Comparison of ENCODE assay signal across 27 cellular contexts in the genomic region with DNA sequence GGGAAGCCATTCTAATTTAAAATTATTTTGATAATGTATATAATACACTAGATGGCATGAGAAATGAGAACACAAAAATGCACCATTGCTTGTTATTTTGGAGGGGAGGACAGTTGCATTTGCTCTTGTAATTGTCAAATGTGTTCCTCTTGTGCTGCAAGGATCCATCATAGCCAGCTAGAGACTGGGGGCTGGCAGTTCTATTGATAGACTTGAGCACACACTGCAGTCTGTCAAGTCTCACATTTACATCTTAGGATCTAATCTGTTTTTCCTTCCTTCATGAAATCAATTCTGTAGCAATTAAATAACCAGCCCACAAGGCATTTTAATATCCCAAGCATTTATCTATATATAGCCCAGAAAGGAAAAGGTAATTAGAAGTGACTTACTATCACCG.
"Had no signal": no experiment of that assay in that cellular context is flagged by ENCODE, and none has a peak within 500 bp of the region (broad histone marks: within the 10 kb centered on the region; RNA-seq: fewer than 3 reads in every experiment).

No MANE protein-coding gene starts in this region.

- H3K27ac ChIP-seq: brain microvascular endothelial cell, coronary artery, gastroesophageal sphincter, ovary, skin epidermis, testis, transverse colon, WERI-Rb-1 had no signal

- H3K36me3 Mint-ChIP-seq: activated CD4-positive, alpha-beta memory T cell treated with anti-CD3 and anti-CD28 coated beads for 36 hours; immature natural killer cell; mesothelial cell of epicardium; naive B cell had no signal

- H3K27me3 ChIP-seq: brain microvascular endothelial cell, gastroesophageal sphincter, ovary, testis, transverse colon had no signal

- H3K9me3 ChIP-seq: gastroesophageal sphincter, ovary, testis, transverse colon had no signal

- H3K27me3 Mint-ChIP-seq: activated CD4-positive, alpha-beta memory T cell treated with anti-CD3 and anti-CD28 coated beads for 36 hours; activated CD4-positive, alpha-beta T cell treated with anti-CD3 and anti-CD28 coated beads, Interleukin-2, amount 10 ng/mL, durations not matched to agents 24 days and 14 days; progenitor cell of endocrine pancreas had no signal

- H3K4me1 Mint-ChIP-seq: mesothelial cell of epicardium, nephron progenitor cell had no signal

- H3K4me3 Mint-ChIP-seq: activated CD4-positive, alpha-beta memory T cell treated with anti-CD3 and anti-CD28 coated beads for 36 hours; activated CD4-positive, alpha-beta T cell treated with anti-CD3 and anti-CD28 coated beads, Interleukin-2, amount 10 ng/mL, durations not matched to agents 24 days and 14 days; effector memory CD8-positive, alpha-beta T cell; immature natural killer cell; mesothelial cell of epicardium; naive B cell; nephron progenitor cell had no signal

- H3K4me3 ChIP-seq: coronary artery, gastroesophageal sphincter, ovary, skin epidermis, testis, transverse colon had no signal

- H3K4me1 ChIP-seq: gastroesophageal sphincter, testis had no signal

- ATAC-seq: activated CD4-positive, CD25-positive, alpha-beta regulatory T cell treated with anti-CD3 and anti-CD28 coated beads, Interleukin-2, amount 50 U/mL, for 24 hours; effector memory CD8-positive, alpha-beta T cell; gastroesophageal sphincter; sciatic nerve; stimulated activated naive CD8-positive, alpha-beta T cell treated with anti-CD3 and anti-CD28 coated beads, Interleukin-15, Interleukin-2, amounts not matched to agents 100 U/mL and 50 U/mL, for 24 hours had no signal

- DNase-seq: activated CD4-positive, alpha-beta memory T cell treated with anti-CD3 and anti-CD28 coated beads for 36 hours; activated CD4-positive, alpha-beta T cell treated with anti-CD3 and anti-CD28 coated beads, Interleukin-2, amount 10 ng/mL, durations not matched to agents 24 days and 14 days; activated CD8-positive, alpha-beta memory T cell treated with anti-CD3 and anti-CD28 coated beads, Interleukin-2, amount 50 U/mL, for 4 hours; activated gamma-delta T cell; activated naive CD4-positive, alpha-beta T cell treated with anti-CD3 and anti-CD28 coated beads, Interleukin-2, amount 50 U/mL, for 16 hours; activated T-cell treated with anti-CD3 and anti-CD28 coated beads, Interleukin-2, amount 50 U/mL, for 1 hour; amniotic stem cell; brain microvascular endothelial cell; effector memory CD8-positive, alpha-beta T cell; hippocampal formation; immature natural killer cell; naive B cell; nephron progenitor cell; ovary; stimulated activated CD4-positive, alpha-beta T cell treated with anti-CD3 and anti-CD28 coated beads, Interleukin-12 subunit alpha, Interleukin-12 subunit beta, amount 100 ng/mL, for 4 hours; stimulated activated CD4-positive, alpha-beta T cell treated with anti-CD3 and anti-CD28 coated beads, Interleukin-4, amount 100 ng/mL, for 1 hour; stimulated activated naive CD8-positive, alpha-beta T cell treated with anti-CD3 and anti-CD28 coated beads, Interleukin-15, Interleukin-2, amounts not matched to agents 100 U/mL and 50 U/mL, for 24 hours; testis; transverse colon; WERI-Rb-1 had no signal

- H3K36me3 ChIP-seq: brain microvascular endothelial cell, gastroesophageal sphincter, ovary, transverse colon, WERI-Rb-1 had no signal

- H3K9me3 Mint-ChIP-seq: activated CD4-positive, alpha-beta memory T cell treated with anti-CD3 and anti-CD28 coated beads for 36 hours; activated CD4-positive, alpha-beta T cell treated with anti-CD3 and anti-CD28 coated beads, Interleukin-2, amount 10 ng/mL, durations not matched to agents 24 days and 14 days; effector memory CD8-positive, alpha-beta T cell; nephron progenitor cell had no signal

- H3K27ac Mint-ChIP-seq: activated CD4-positive, alpha-beta memory T cell treated with anti-CD3 and anti-CD28 coated beads for 36 hours; activated CD4-positive, alpha-beta T cell treated with anti-CD3 and anti-CD28 coated beads, Interleukin-2, amount 10 ng/mL, durations not matched to agents 24 days and 14 days; effector memory CD8-positive, alpha-beta T cell; immature natural killer cell; mesothelial cell of epicardium; naive B cell; nephron progenitor cell; progenitor cell of endocrine pancreas had no signal
